Comparison of ENCODE assay signal across 7 cellular contexts in the genomic region with DNA sequence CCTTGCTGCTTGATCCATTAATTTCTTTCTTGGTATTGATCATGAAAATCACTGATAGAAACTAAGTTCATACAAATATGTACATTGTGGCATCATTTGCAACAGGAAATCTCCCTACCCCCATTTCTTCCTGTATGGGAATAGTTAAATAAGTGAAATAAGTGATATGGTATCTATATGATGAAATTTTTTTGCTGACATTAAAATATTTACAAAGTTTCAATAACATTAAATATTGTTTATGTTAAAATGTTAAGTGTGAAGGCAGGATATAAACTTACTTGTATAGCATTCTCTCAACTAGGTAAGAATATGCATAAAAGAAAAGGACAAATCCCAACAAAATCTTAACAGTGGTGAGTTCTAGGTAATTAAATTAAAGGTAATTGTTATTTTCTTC.
"Had no signal": no experiment of that assay in that cellular context is flagged by ENCODE, and none has a peak within 500 bp of the region (broad histone marks: within the 10 kb centered on the region; RNA-seq: fewer than 3 reads in every experiment).

No MANE protein-coding gene starts in this region.

- H3K4me2 ChIP-seq: GM23338 had no signal

- DNase-seq: H9, HCEC 1CT, KG1 had no signal

- H3K4me3 ChIP-seq: GM23338 had no signal

- FAIRE-seq: H1, H54 had no signal

- ATAC-seq: GM23338 had no signal

- H3K27ac ChIP-seq: HL-60 had no signal
